Comparison of ENCODE assay signal across 10 cellular contexts in genomic region chr5:142618125-142618524, GRCh38.
A peak's percentile ranks its signal among the peaks of the same experiment; 100 is the strongest.
DNase-seq lines count a peak whose midpoint lies in the region; ATAC-seq, FAIRE-seq and TF ChIP-seq lines count a peak whose summit lies in the region.
"Had no signal": no experiment of that assay in that cellular context is flagged by ENCODE, and none has a peak within 500 bp of the region (broad histone marks: within the 10 kb centered on the region; RNA-seq: fewer than 3 reads in every experiment).

No MANE protein-coding gene starts in this region.

- no peaks in the 10 kb centered on the region for H3K36me3 Mint-ChIP-seq in activated naive CD8-positive, alpha-beta T cell treated with anti-CD3 and anti-CD28 coated beads, Interleukin-2, amount 50 U/mL, for 24 hours (ENCODE audit: low read depth)
- H3K36me3 Mint-ChIP-seq: activated naive CD8-positive, alpha-beta T cell had no signal

- H3K4me3 ChIP-seq in Peyer's patch: no peak overlapping the region
- H3K4me3 ChIP-seq: mucosa of descending colon had no signal

- H3K9me3 Mint-ChIP-seq in activated naive CD8-positive, alpha-beta T cell treated with anti-CD3 and anti-CD28 coated beads, Interleukin-2, amount 50 U/mL, for 24 hours: peaks cover 4% of the 10 kb centered on the region

- H3K4me1 ChIP-seq in Peyer's patch: no peaks in the 10 kb centered on the region

- peaks cover 16% of the 10 kb centered on the region for H3K27me3 Mint-ChIP-seq in activated naive CD8-positive, alpha-beta T cell treated with anti-CD3 and anti-CD28 coated beads, Interleukin-2, amount 50 U/mL, for 24 hours

- H3K36me3 ChIP-seq in Peyer's patch: no peaks in the 10 kb centered on the region

- no peak overlapping the region for H3K27ac ChIP-seq in Peyer's patch

- no peak overlapping the region for H3K27ac Mint-ChIP-seq in activated naive CD8-positive, alpha-beta T cell treated with anti-CD3 and anti-CD28 coated beads, Interleukin-2, amount 50 U/mL, for 24 hours
- H3K27ac Mint-ChIP-seq: activated naive CD8-positive, alpha-beta T cell had no signal

- peaks cover 15% of the 10 kb centered on the region for H3K4me1 Mint-ChIP-seq in activated naive CD8-positive, alpha-beta T cell treated with anti-CD3 and anti-CD28 coated beads, Interleukin-2, amount 50 U/mL, for 24 hours

- H3K4me3 Mint-ChIP-seq in activated naive CD8-positive, alpha-beta T cell treated with anti-CD3 and anti-CD28 coated beads, Interleukin-2, amount 50 U/mL, for 24 hours: no peak overlapping the region
- H3K4me3 Mint-ChIP-seq: activated naive CD8-positive, alpha-beta T cell had no signal

- TF ChIP-seq POLR2A in Peyer's patch (IDR thresholded peaks at IDR 0.05): no peak

- ATAC-seq in activated naive CD8-positive, alpha-beta T cell treated with anti-CD3 and anti-CD28 coated beads, Interleukin-2, amount 50 U/mL, for 24 hours: peak; percentile 77
- no peak for ATAC-seq in HG03378 (IDR thresholded peaks at IDR 0.05; ENCODE audit: unreplicated experiment)
- ATAC-seq: mucosa of descending colon had no signal

- TF ChIP-seq CTCF in Peyer's patch (IDR thresholded peaks at IDR 0.05): no peak

- H3K9me3 ChIP-seq in Peyer's patch: no peaks in the 10 kb centered on the region
- H3K9me3 ChIP-seq: mucosa of descending colon had no signal

- no peaks in the 10 kb centered on the region for H3K27me3 ChIP-seq in Peyer's patch

- FAIRE-seq in HTR-8/SVneo (lab: Jason Lieb, UNC): no peak
- FAIRE-seq: frontal cortex had no signal

- peak; percentile 88 for DNase-seq in EL
- peak; percentile 57 for DNase-seq in HTR-8/SVneo (ENCODE audit: insufficient read length, low spot score)
- DNase-seq in activated naive CD8-positive, alpha-beta T cell treated with anti-CD3 and anti-CD28 coated beads, Interleukin-2, amount 50 U/mL, for 24 hours: peak; percentile 32
- peak; percentile 63 for DNase-seq in myocyte (ENCODE audit: low read depth)
- no peak for DNase-seq in Peyer's patch
- no peak for DNase-seq in NCI-H345 treated with DMSO at 0.1 percent for 48 hours (lab: John Stamatoyannopoulos, UW; ENCODE audit: unreplicated experiment)
- DNase-seq: mucosa of descending colon had no signal

Comparison
In these comparisons a context has a peak if more than half of its experiments do, and no peak if none do; other contexts are left out.
1. DNase-seq: peak in EL (single experiment), HTR-8/SVneo (single experiment), activated naive CD8-positive, alpha-beta T cell treated with anti-CD3 and anti-CD28 coated beads, Interleukin-2, amount 50 U/mL, for 24 hours (single experiment) and myocyte (single experiment); none in Peyer's patch (0 of 3) and NCI-H345 treated with DMSO at 0.1 percent for 48 hours (single experiment).